23 cellular contexts compared by ENCODE assay signal in the genomic region with DNA sequence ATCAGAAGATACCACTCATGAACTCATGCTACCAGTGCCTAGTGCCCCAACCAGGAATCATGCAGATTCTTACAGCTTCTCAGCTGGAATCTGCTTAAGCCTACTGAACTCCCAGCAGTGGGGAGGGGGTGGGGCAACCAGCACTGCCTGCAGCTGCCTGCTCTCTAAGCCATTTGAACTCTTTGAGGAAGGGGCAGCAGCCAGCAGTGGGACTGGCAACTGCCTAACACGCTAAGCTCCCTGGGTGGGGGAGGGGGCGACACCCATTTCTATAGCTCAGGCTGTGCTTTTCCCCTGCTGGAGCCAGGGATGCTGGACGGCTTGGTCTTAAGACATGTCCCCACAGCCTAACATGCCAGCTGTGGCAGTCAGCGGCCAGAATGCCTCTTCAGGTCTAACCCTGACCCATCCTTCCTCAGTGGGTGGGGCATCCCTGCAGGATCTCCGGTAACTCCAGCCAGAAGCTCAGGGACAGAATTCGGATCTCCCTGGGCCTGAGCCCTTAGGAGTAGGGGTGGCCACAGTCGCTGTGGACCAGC.
DNase-seq lines count a peak whose midpoint lies in the region; ATAC-seq and TF ChIP-seq lines count a peak whose summit lies in the region.
"Had no signal": no experiment of that assay in that cellular context is flagged by ENCODE, and none has a peak within 500 bp of the region (broad histone marks: within the 10 kb centered on the region; RNA-seq: fewer than 3 reads in every experiment).

No MANE protein-coding gene starts in this region.

- H2BK12ac ChIP-seq in neuronal stem cell (ENCODE audit: low read length), result no peak overlapping the region

- DNase-seq in H7, result peak; percentile 4
- DNase-seq in WERI-Rb-1, result peak; percentile 72
- peak; percentile 5 for DNase-seq in iPS DF 6.9 (ENCODE audit: low read depth, low spot score)
- DNase-seq in neuronal stem cell (ENCODE audit: low spot score), result peak; percentile 23
- DNase-seq in HuH-7.5 (ENCODE audit: low spot score), result no peak
- no peak for DNase-seq in stimulated activated CD4-positive, alpha-beta T cell treated with anti-CD3 and anti-CD28 coated beads, Interleukin-2, amount 100 ng/mL, for 48 hours
- DNase-seq: DMS153, GF-D8, HFFc6, Kasumi-1, MG63, NCI-H1092 treated with DMSO at 0.1 percent for 48 hours, NCI-H146, NCI-H2029 treated with DMSO at 0.1 percent for 48 hours, NCI-H2171 treated with DMSO at 0.1 percent for 48 hours, NCI-H446, NCI-H526 treated with DMSO at 0.1 percent for 48 hours, Peyer's patch had no signal

- peak overlapping the region; percentile 40 for H3K18ac ChIP-seq in neuronal stem cell (ENCODE audit: low read length)

- peaks cover 5% of the 10 kb centered on the region for H3K4me1 ChIP-seq in iPS DF 6.9 (ENCODE audit: control insufficient read depth, insufficient read depth, low read length)
- peaks cover 0 to 3% of the 10 kb centered on the region in 2 donors for H3K4me1 ChIP-seq in neuronal stem cell (ENCODE audit: control insufficient read depth in 2 of 2, insufficient read depth in 1 of 2, low read depth in 1 of 2, low read length in 2 of 2)
- H3K4me1 ChIP-seq: BLaER1, Peyer's patch, SJSA1 had no signal

- H3K9ac ChIP-seq in neuronal stem cell (ENCODE audit: low read depth, low read length, poor library complexity), result no peak overlapping the region
- H3K9ac ChIP-seq: BLaER1 had no signal

- H3K23ac ChIP-seq in neuronal stem cell (ENCODE audit: low read depth, low read length, poor library complexity), result no peak overlapping the region

- no peak overlapping the region for H3K4me3 ChIP-seq in H7 (ENCODE audit: insufficient read depth, low read depth, low read length)
- H3K4me3 ChIP-seq in WERI-Rb-1 (ENCODE audit: low read depth, low read length), result no peak overlapping the region
- H3K4me3 ChIP-seq in iPS DF 6.9 (ENCODE audit: low read length), result no peak overlapping the region
- H3K4me3 ChIP-seq in neuronal stem cell (ENCODE audit: low read length in 2 of 2), result no peak overlapping the region
- H3K4me3 ChIP-seq: BLaER1, MG63, Peyer's patch, SJSA1 had no signal

- H4K91ac ChIP-seq in neuronal stem cell (ENCODE audit: low read depth, low read length, poor library complexity), result no peak overlapping the region

- H2BK15ac ChIP-seq in neuronal stem cell (ENCODE audit: low read length), result no peak overlapping the region

- H3K36me3 ChIP-seq in H7 (replicated peaks; ENCODE audit: control insufficient read depth, insufficient read depth, low read length), result no peaks in the 10 kb centered on the region
- H3K36me3 ChIP-seq in WERI-Rb-1, result no peaks in the 10 kb centered on the region
- no peaks in the 10 kb centered on the region for H3K36me3 ChIP-seq in iPS DF 6.9 (ENCODE audit: control insufficient read depth, insufficient read depth, low read length)
- H3K36me3 ChIP-seq in neuronal stem cell (replicated peaks in 1 of 2; ENCODE audit: control insufficient read depth in 2 of 2, insufficient read depth in 2 of 2, low read length in 2 of 2), result no peaks in the 10 kb centered on the region
- H3K36me3 ChIP-seq: BLaER1, MG63, Peyer's patch, SJSA1 had no signal

- no peak overlapping the region for H2AK5ac ChIP-seq in neuronal stem cell (ENCODE audit: low read depth, low read length)

- H3K27me3 ChIP-seq in H7 (ENCODE audit: control insufficient read depth, insufficient read depth, low read length), result no peaks in the 10 kb centered on the region
- H3K27me3 ChIP-seq in WERI-Rb-1 (ENCODE audit: insufficient read depth, low read depth, severe bottlenecking), result no peaks in the 10 kb centered on the region
- H3K27me3 ChIP-seq in iPS DF 6.9 (ENCODE audit: control insufficient read depth, insufficient read depth, low read length), result no peaks in the 10 kb centered on the region
- no peaks in the 10 kb centered on the region for H3K27me3 ChIP-seq in neuronal stem cell (ENCODE audit: control insufficient read depth in 3 of 3, insufficient read depth in 3 of 3, low read depth in 1 of 3, low read length in 3 of 3)
- H3K27me3 ChIP-seq: BLaER1, MG63, Peyer's patch, SJSA1 had no signal

- no CpG with 5 or more reads among the region's 7 CpGs for WGBS in iPS DF 6.9 (ENCODE audit: insufficient coverage, insufficient read length)
- no CpG with 5 or more reads among the region's 7 CpGs for WGBS in neuronal stem cell (ENCODE audit: extremely low coverage in 2 of 2, insufficient read length in 2 of 2, insufficient replicate concordance in 1 of 2), 2 donors

- ATAC-seq in HG02970 (IDR thresholded peaks at IDR 0.05; ENCODE audit: low FRiP score, unreplicated experiment) (no peak), HG03460 (IDR thresholded peaks at IDR 0.05; ENCODE audit: unreplicated experiment) (no peak)

- H3K79me1 ChIP-seq in neuronal stem cell (ENCODE audit: low read depth, low read length), result no peaks in the 10 kb centered on the region

- no peak overlapping the region for H2BK5ac ChIP-seq in neuronal stem cell (ENCODE audit: low read length)

- no peak for TF ChIP-seq CTCF in WERI-Rb-1 (IDR thresholded peaks at IDR 0.05; ENCODE audit: low read depth, low read length)

- no peak overlapping the region for H3K27ac ChIP-seq in WERI-Rb-1
- no peak overlapping the region for H3K27ac ChIP-seq in iPS DF 6.9 (ENCODE audit: low read length)
- no peak overlapping the region for H3K27ac ChIP-seq in neuronal stem cell (replicated peaks; ENCODE audit: low read length)
- H3K27ac ChIP-seq: BLaER1, HL-60, Peyer's patch, SJSA1 had no signal

- no peak overlapping the region for H3K4me2 ChIP-seq in neuronal stem cell (ENCODE audit: insufficient read depth, low read length, poor library complexity, severe bottlenecking)
- H3K4me2 ChIP-seq: BLaER1 had no signal

- no peak overlapping the region for H3K4ac ChIP-seq in neuronal stem cell (ENCODE audit: low read length)

- H3K9me3 ChIP-seq in WERI-Rb-1 (ENCODE audit: severe bottlenecking) (no peaks in the 10 kb centered on the region), iPS DF 6.9 (ENCODE audit: control insufficient read depth, insufficient read depth, low read length) (no peaks in the 10 kb centered on the region), neuronal stem cell (replicated peaks in 1 of 2; ENCODE audit: control insufficient read depth in 2 of 2, insufficient read depth in 1 of 2, low read depth in 1 of 2, low read length in 2 of 2) (no peaks in the 10 kb centered on the region)
- H3K9me3 ChIP-seq: BLaER1, Peyer's patch, SJSA1 had no signal

- no peak overlapping the region for H2BK120ac ChIP-seq in neuronal stem cell (ENCODE audit: low read depth, low read length)

- H4K8ac ChIP-seq in neuronal stem cell (ENCODE audit: low read depth, low read length), result no peak overlapping the region

- no peak overlapping the region for H3K14ac ChIP-seq in neuronal stem cell (ENCODE audit: low read length)

- peak overlapping the region; percentile 32 for H2AFZ ChIP-seq in neuronal stem cell (ENCODE audit: low read length)

Comparison
In these comparisons a context has a peak if more than half of its experiments do, and no peak if none do; other contexts are left out.
1. DNase-seq: peak in H7 (single experiment), WERI-Rb-1 (single experiment), iPS DF 6.9 (single experiment) and neuronal stem cell (single experiment); none in HuH-7.5 (single experiment) and stimulated activated CD4-positive, alpha-beta T cell treated with anti-CD3 and anti-CD28 coated beads, Interleukin-2, amount 100 ng/mL, for 48 hours (0 of 2).